Comparison of ENCODE assay signal across 8 cellular contexts in genomic region chr17:80544655-80545498, GRCh38.
DNase-seq lines count a peak whose midpoint lies in the region; ATAC-seq and TF ChIP-seq lines count a peak whose summit lies in the region.

Gene RPTOR (plus strand): TSS chr17:80544838. CDS start chr17:80545630, 792 bp downstream.

- peak within 1 kb of the TSS; percentile 81 for H3K27ac ChIP-seq in cingulate gyrus (ENCODE audit: low read depth, low read length)

- ATAC-seq in HG03280 (IDR thresholded peaks at IDR 0.05; ENCODE audit: unreplicated experiment) = peak; percentile 90
- ATAC-seq in GM18858 (IDR thresholded peaks at IDR 0.05; ENCODE audit: unreplicated experiment) = no peak

- peak within 1 kb of the TSS; percentile 64 for H3K4me3 ChIP-seq in GM12875 (ENCODE audit: low read depth, low read length)

- DNase-seq in NCI-H524 (lab: John Stamatoyannopoulos, UW) (peak; percentile 86 to 96), kidney glomerular epithelial cell (lab: John Stamatoyannopoulos, UW) (peak; percentile 80)
- DNase-seq in activated CD4-positive, alpha-beta T cell treated with anti-CD3 and anti-CD28 coated beads for 4 hours = peak; percentile 84 to 87
- peak; percentile 94 for DNase-seq in stimulated activated CD4-positive, alpha-beta T cell treated with anti-CD3 and anti-CD28 coated beads, Interleukin-15, amount 100 ng/mL, for 24 hours

- no peak for TF ChIP-seq CTCF in GM12875 (IDR thresholded peaks at IDR 0.05; ENCODE audit: borderline replicate concordance, insufficient read depth, low read depth, low read length)
